Comparison of ENCODE assay signal across 24 cellular contexts in the genomic region with DNA sequence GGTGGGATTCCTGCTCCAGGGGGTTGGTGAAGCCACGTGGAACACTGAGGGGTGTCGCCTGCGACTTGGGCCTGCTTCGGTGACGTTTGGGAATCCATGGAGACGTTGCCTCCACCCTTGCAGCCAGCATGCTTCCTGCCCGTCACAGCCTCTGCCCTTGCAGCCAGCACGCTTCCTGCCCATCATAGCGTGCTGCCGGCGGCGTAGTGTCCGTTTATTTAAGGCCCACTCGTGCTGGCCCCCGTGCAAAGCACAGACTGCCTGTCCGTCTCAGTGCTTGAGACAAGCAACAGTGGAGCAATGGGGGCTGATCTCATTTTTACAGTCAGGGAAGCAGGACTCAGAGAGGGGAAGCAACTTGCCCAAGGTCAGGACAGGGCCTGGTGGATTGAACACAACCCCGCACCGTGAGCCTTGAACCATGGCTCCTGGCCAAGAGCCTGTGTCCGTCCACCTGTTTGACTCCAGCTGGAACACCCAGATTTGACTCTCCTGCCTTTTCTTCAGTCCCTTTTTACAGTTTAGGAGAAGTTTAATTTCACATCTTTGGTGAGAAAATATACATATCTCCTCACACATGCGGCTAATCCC.
"Had no signal": no experiment of that assay in that cellular context is flagged by ENCODE, and none has a peak within 500 bp of the region (broad histone marks: within the 10 kb centered on the region; RNA-seq: fewer than 3 reads in every experiment).

No MANE protein-coding gene starts in this region.

- ATAC-seq: activated CD4-positive, alpha-beta T cell treated with anti-CD3 and anti-CD28 coated beads for 36 hours; activated CD8-positive, alpha-beta memory T cell treated with anti-CD3 and anti-CD28 coated beads, Interleukin-2, amount 10 ng/mL, durations not matched to agents 7 days and 5 days; activated CD8-positive, alpha-beta T cell treated with anti-CD3 and anti-CD28 coated beads, Interleukin-2, amount 10 ng/mL, durations not matched to agents 7 days and 5 days; activated T-cell treated with anti-CD3 and anti-CD28 coated beads, Interleukin-2, amount 50 U/mL, for 4 hours; K562; PC-3 had no signal

- H3K27ac Mint-ChIP-seq: activated CD4-positive, alpha-beta T cell treated with anti-CD3 and anti-CD28 coated beads for 36 hours; activated CD8-positive, alpha-beta memory T cell treated with anti-CD3 and anti-CD28 coated beads, Interleukin-2, amount 10 ng/mL, durations not matched to agents 7 days and 5 days; activated CD8-positive, alpha-beta T cell treated with anti-CD3 and anti-CD28 coated beads, Interleukin-2, amount 10 ng/mL, durations not matched to agents 7 days and 5 days; activated naive CD4-positive, alpha-beta T cell treated with anti-CD3 and anti-CD28 coated beads for 36 hours; activated naive CD8-positive, alpha-beta T cell; brain had no signal

- H3K4me1 Mint-ChIP-seq: activated CD4-positive, alpha-beta T cell treated with anti-CD3 and anti-CD28 coated beads for 36 hours; activated CD8-positive, alpha-beta memory T cell treated with anti-CD3 and anti-CD28 coated beads, Interleukin-2, amount 10 ng/mL, durations not matched to agents 7 days and 5 days; central memory CD8-positive, alpha-beta T cell had no signal

- H3K9me3 ChIP-seq: SJCRH30, SK-N-SH had no signal

- H3K9ac ChIP-seq: SK-N-SH had no signal

- H3K4me2 ChIP-seq: SK-N-SH had no signal

- H3K4me3 Mint-ChIP-seq: activated CD4-positive, alpha-beta T cell treated with anti-CD3 and anti-CD28 coated beads for 36 hours; activated CD8-positive, alpha-beta memory T cell treated with anti-CD3 and anti-CD28 coated beads, Interleukin-2, amount 10 ng/mL, durations not matched to agents 7 days and 5 days; activated CD8-positive, alpha-beta T cell treated with anti-CD3 and anti-CD28 coated beads, Interleukin-2, amount 10 ng/mL, durations not matched to agents 7 days and 5 days; activated naive CD4-positive, alpha-beta T cell treated with anti-CD3 and anti-CD28 coated beads for 36 hours; activated naive CD8-positive, alpha-beta T cell; activated T-cell treated with anti-CD3 and anti-CD28 coated beads, Interleukin-2, amount 50 U/mL, for 4 hours; brain; central memory CD8-positive, alpha-beta T cell had no signal

- H3K27me3 ChIP-seq: SJCRH30 had no signal

- DNase-seq: activated CD4-positive, alpha-beta T cell treated with anti-CD3 and anti-CD28 coated beads for 36 hours; activated CD8-positive, alpha-beta memory T cell treated with anti-CD3 and anti-CD28 coated beads, Interleukin-2, amount 10 ng/mL, durations not matched to agents 7 days and 5 days; activated CD8-positive, alpha-beta T cell treated with anti-CD3 and anti-CD28 coated beads, Interleukin-2, amount 10 ng/mL, durations not matched to agents 7 days and 5 days; activated gamma-delta T cell; activated naive CD4-positive, alpha-beta T cell treated with anti-CD3 and anti-CD28 coated beads for 36 hours; activated T-cell treated with anti-CD3 and anti-CD28 coated beads, Interleukin-2, amount 50 U/mL, for 4 hours; amygdala; MM.1S; NCI-H1105; NCI-H1436; NCI-H187; NCI-H2081; NCI-H510A treated with DMSO at 0.1 percent for 48 hours; NCI-H69; NK-92 treated with Interleukin-12 subunit alpha and Interleukin-12 subunit beta, amount 100 ng/mL, for 24 hours; PC-3; SJCRH30; SK-N-SH; T-helper 1 cell; WERI-Rb-1 had no signal

- H3K36me3 Mint-ChIP-seq: activated CD8-positive, alpha-beta memory T cell treated with anti-CD3 and anti-CD28 coated beads, Interleukin-2, amount 10 ng/mL, durations not matched to agents 7 days and 5 days; activated naive CD8-positive, alpha-beta T cell; brain had no signal

- H3K9me3 Mint-ChIP-seq: activated naive CD4-positive, alpha-beta T cell treated with anti-CD3 and anti-CD28 coated beads for 36 hours; activated T-cell treated with anti-CD3 and anti-CD28 coated beads, Interleukin-2, amount 50 U/mL, for 4 hours; central memory CD8-positive, alpha-beta T cell had no signal

- H3K27ac ChIP-seq: SJCRH30, WERI-Rb-1 had no signal

- H3K4me3 ChIP-seq: K562, SJCRH30 had no signal

- H3K4me1 ChIP-seq: SJCRH30 had no signal

- H3K36me3 ChIP-seq: SJCRH30, WERI-Rb-1 had no signal
